ENCODE assay signal across 20 cellular contexts in the genomic region with DNA sequence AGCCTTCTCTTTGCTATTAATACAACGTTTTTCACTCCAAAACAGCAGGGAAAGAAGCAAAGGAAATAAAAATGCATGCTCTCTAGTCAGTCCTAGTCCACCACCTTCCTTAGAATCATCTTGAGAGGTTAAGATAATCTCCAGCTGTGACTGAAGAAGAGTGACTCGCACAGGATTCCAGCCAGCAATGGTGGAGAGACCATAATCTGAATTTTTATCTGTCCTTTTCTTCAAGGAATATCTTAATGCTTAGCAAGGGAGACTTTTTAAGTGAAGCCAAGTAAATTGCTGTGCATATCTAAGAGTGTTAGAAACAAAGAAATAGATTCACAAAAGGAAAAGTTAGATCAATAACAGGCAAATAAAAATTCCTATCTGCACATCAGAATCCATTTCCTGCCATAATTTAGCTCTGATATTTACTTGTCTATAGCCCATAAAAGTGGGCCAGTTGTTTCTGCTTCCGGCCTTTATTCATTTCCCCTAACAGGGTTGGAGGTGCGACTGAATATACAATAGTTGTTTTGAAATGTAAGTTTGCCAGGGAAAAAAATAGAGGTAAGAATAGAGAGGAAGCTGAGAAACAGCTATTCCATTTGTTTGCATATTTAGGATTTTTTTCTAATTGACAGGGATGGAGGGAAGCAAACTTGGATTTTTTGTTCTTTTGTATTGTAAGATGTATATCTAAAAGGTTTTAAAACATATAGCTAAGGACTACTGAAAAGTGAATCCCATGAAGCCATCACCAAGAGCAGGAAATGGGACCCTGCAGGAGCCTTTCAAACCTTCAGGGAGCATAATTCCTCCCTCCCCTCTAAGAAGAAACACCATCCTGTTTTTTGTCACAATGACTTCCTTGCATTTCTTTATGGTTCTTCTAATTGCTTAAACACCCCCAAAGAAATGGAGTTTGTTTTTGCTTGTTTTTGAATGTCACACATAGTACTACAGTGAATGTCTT.
DNase-seq lines count a peak whose midpoint lies in the region; ATAC-seq, FAIRE-seq and TF ChIP-seq lines count a peak whose summit lies in the region.
"Had no signal": no experiment of that assay in that cellular context is flagged by ENCODE, and none has a peak within 500 bp of the region (broad histone marks: within the 10 kb centered on the region; RNA-seq: fewer than 3 reads in every experiment).

No MANE protein-coding gene starts in this region.

- no peak overlapping the region for H3K14ac ChIP-seq in mesenchymal stem cell (ENCODE audit: low read length in 2 of 2)

- H3K9me2 ChIP-seq in Loucy (replicated peaks; ENCODE audit: low read depth, low read length): no peaks in the 10 kb centered on the region

- no peak for ATAC-seq in HepG2
- ATAC-seq: activated CD8-positive, alpha-beta T cell treated with anti-CD3 and anti-CD28 coated beads, Interleukin-2, amount 10 ng/mL, durations not matched to agents 7 days and 5 days; gastrocnemius medialis had no signal

- DNase-seq in CD8-positive, alpha-beta memory T cell: no peak
- peak; percentile 62 for DNase-seq in dermis blood vessel endothelial cell
- peak; percentile 17 for DNase-seq in mesenchymal stem cell
- no peak for DNase-seq in NCI-H526 (lab: John Stamatoyannopoulos, UW)
- DNase-seq in NCI-H1417 (lab: John Stamatoyannopoulos, UW): no peak
- no peak for DNase-seq in HepG2 (ENCODE audit: low spot score)
- no peak for DNase-seq in NCI-H1092 treated with DMSO at 0.1 percent for 48 hours (lab: John Stamatoyannopoulos, UW)
- DNase-seq: activated CD8-positive, alpha-beta T cell treated with anti-CD3 and anti-CD28 coated beads, Interleukin-2, amount 10 ng/mL, durations not matched to agents 7 days and 5 days; activated naive CD4-positive, alpha-beta T cell treated with anti-CD3 and anti-CD28 coated beads for 36 hours; effector CD8-positive, alpha-beta T cell; gastrocnemius medialis; MV-4-11; RPMI8226 had no signal

- no peak overlapping the region for H3K27ac ChIP-seq in CD8-positive, alpha-beta memory T cell (ENCODE audit: low read depth, low read length)
- H3K27ac ChIP-seq in mesenchymal stem cell (ENCODE audit: low read length, poor library complexity, severe bottlenecking) (no peak overlapping the region), HepG2 (ENCODE audit: extremely low read length, insufficient read depth, low read length) (no peak overlapping the region)
- H3K27ac ChIP-seq: BLaER1 treated with 17β-estradiol and CSF1 and Interleukin-3, amounts not matched to agents 10 nM and 100 nM; breast epithelium; gastrocnemius medialis; skin epidermis had no signal

- no peak overlapping the region for H3K4ac ChIP-seq in mesenchymal stem cell (ENCODE audit: low read depth in 1 of 2, low read length in 2 of 2)

- H4K91ac ChIP-seq in mesenchymal stem cell (ENCODE audit: low read length): no peak overlapping the region

- 11% methylated on average over 4 of the region's 4 CpGs for WGBS in mesenchymal stem cell
- 88% methylated on average over 4 of the region's 4 CpGs for WGBS in HepG2 (ENCODE audit: low lambda C conversion rate)

- no peak for TF ChIP-seq CTCF in Loucy (conservative IDR thresholded peaks at IDR 0.05; ENCODE audit: low read length)
- TF ChIP-seq CTCF in HepG2 (CRISPR knock-in tag; IDR thresholded peaks at IDR 0.05): no peak

- POLR2A ChIA-PET in CD8-positive, alpha-beta memory T cell (lab: Charles Lee): no interaction called here
- POLR2A ChIA-PET in HepG2 (lab: Yijun Ruan, JAX): no interaction called here

- H4K20me1 ChIP-seq in Loucy (ENCODE audit: insufficient read depth, low read length, poor library complexity, severe bottlenecking) (no peaks in the 10 kb centered on the region), HepG2 (ENCODE audit: insufficient read depth, low read length) (no peaks in the 10 kb centered on the region; the same call in 1 of the 2 replicates)
- H4K20me1 ChIP-seq: BLaER1 treated with 17β-estradiol and CSF1 and Interleukin-3, amounts not matched to agents 10 nM and 100 nM had no signal

- H2BK12ac ChIP-seq in mesenchymal stem cell (ENCODE audit: low read length in 2 of 2): no peak overlapping the region

- FAIRE-seq in HepG2 (lab: Jason Lieb, UNC): no peak
- FAIRE-seq: GM18507 had no signal

- intact Hi-C loops in HepG2 (cut with micrococcal nuclease; ENCODE audit: unreplicated experiment): no loop called here

- no peaks in the 10 kb centered on the region for H3K4me1 ChIP-seq in CD8-positive, alpha-beta memory T cell (ENCODE audit: insufficient read depth, low read length)
- peaks cover 5% of the 10 kb centered on the region for H3K4me1 ChIP-seq in Loucy (ENCODE audit: insufficient read depth, low read length, poor library complexity, severe bottlenecking)
- no peaks in the 10 kb centered on the region for H3K4me1 ChIP-seq in mesenchymal stem cell (ENCODE audit: control insufficient read depth, insufficient read depth, low read depth, low read length)
- H3K4me1 ChIP-seq in HepG2 (ENCODE audit: insufficient read depth, low read length): peaks cover 22% of the 10 kb centered on the region
- H3K4me1 ChIP-seq: BLaER1 treated with 17β-estradiol and CSF1 and Interleukin-3, amounts not matched to agents 10 nM and 100 nM; breast epithelium; gastrocnemius medialis had no signal

- peaks cover 3% of the 10 kb centered on the region for H3K36me3 ChIP-seq in CD8-positive, alpha-beta memory T cell (ENCODE audit: insufficient read depth, low read length)
- H3K36me3 ChIP-seq in Loucy (ENCODE audit: insufficient read depth, low read length): peaks cover 30% of the 10 kb centered on the region
- peaks cover 0 to 4% of the 10 kb centered on the region in 2 experiments for H3K36me3 ChIP-seq in mesenchymal stem cell (ENCODE audit: control insufficient read depth in 1 of 2, insufficient read depth in 2 of 2, low read depth in 1 of 2, low read length in 2 of 2)
- peaks cover 8 to 34% of the 10 kb centered on the region in 2 experiments for H3K36me3 ChIP-seq in HepG2 (replicated peaks in 1 of 2; ENCODE audit: control insufficient read depth in 1 of 2, insufficient read depth in 2 of 2, low read length in 2 of 2)
- H3K36me3 ChIP-seq: breast epithelium had no signal

- H3K4me2 ChIP-seq in Loucy (ENCODE audit: low read depth, low read length, poor library complexity, severe bottlenecking): peak overlapping the region; percentile 21
- H3K4me2 ChIP-seq in mesenchymal stem cell (ENCODE audit: low read length, poor library complexity, severe bottlenecking): no peak overlapping the region
- no peak overlapping the region for H3K4me2 ChIP-seq in HepG2 (ENCODE audit: low read depth, low read length)
- H3K4me2 ChIP-seq: BLaER1 treated with 17β-estradiol and CSF1 and Interleukin-3, amounts not matched to agents 10 nM and 100 nM had no signal

- no peak overlapping the region for H2AK5ac ChIP-seq in mesenchymal stem cell (ENCODE audit: low read length, severe bottlenecking)

- peak overlapping the region in 5 of 8 donors; percentile 46 to 75 (median 57) for H3K27ac Mint-ChIP-seq in CD8-positive, alpha-beta memory T cell
- H3K27ac Mint-ChIP-seq: activated CD8-positive, alpha-beta T cell treated with anti-CD3 and anti-CD28 coated beads, Interleukin-2, amount 10 ng/mL, durations not matched to agents 7 days and 5 days; activated naive CD4-positive, alpha-beta T cell treated with anti-CD3 and anti-CD28 coated beads for 36 hours; stimulated activated naive CD8-positive, alpha-beta T cell treated with anti-CD3 and anti-CD28 coated beads, Interleukin-15, Interleukin-2, amounts not matched to agents 100 ng/mL and 50 ng/mL, for 24 hours had no signal

- peaks cover 9 to 55% (median 32%) of the 10 kb centered on the region in 3 donors for H3K36me3 Mint-ChIP-seq in CD8-positive, alpha-beta memory T cell

- no peak overlapping the region for H3K4me3 ChIP-seq in CD8-positive, alpha-beta memory T cell (ENCODE audit: low read length)
- H3K4me3 ChIP-seq in Loucy (ENCODE audit: low read length, poor library complexity, severe bottlenecking): no peak overlapping the region
- H3K4me3 ChIP-seq in mesenchymal stem cell (ENCODE audit: insufficient read depth in 1 of 2, low read depth in 1 of 2, low read length in 2 of 2): no peak overlapping the region
- no peak overlapping the region for H3K4me3 ChIP-seq in HepG2 (replicated peaks in 1 of 3; ENCODE audit: insufficient read depth in 1 of 3, low read depth in 2 of 3, low read length in 3 of 3)
- H3K4me3 ChIP-seq: BLaER1 treated with 17β-estradiol and CSF1 and Interleukin-3, amounts not matched to agents 10 nM and 100 nM; breast epithelium; gastrocnemius medialis; skin epidermis had no signal

- H3K9me3 Mint-ChIP-seq in CD8-positive, alpha-beta memory T cell: peaks cover 0 to 5% (median 0%) of the 10 kb centered on the region in 5 donors
- H3K9me3 Mint-ChIP-seq: stimulated activated naive CD8-positive, alpha-beta T cell treated with anti-CD3 and anti-CD28 coated beads, Interleukin-15, Interleukin-2, amounts not matched to agents 100 ng/mL and 50 ng/mL, for 24 hours had no signal

- TF ChIP-seq EP300 in HepG2 (IDR thresholded peaks at IDR 0.05; ENCODE audit: low read depth in 2 of 2, low read length in 2 of 2): no peak
- TF ChIP-seq EP300 in HepG2 (CRISPR knock-in tag; IDR thresholded peaks at IDR 0.05; ENCODE audit: borderline replicate concordance): no peak

- H3K79me1 ChIP-seq in mesenchymal stem cell (replicated peaks; ENCODE audit: low read length, poor library complexity, severe bottlenecking): peaks cover 2% of the 10 kb centered on the region

- H4K8ac ChIP-seq in mesenchymal stem cell (ENCODE audit: low read length): no peak overlapping the region

- H2BK15ac ChIP-seq in mesenchymal stem cell (ENCODE audit: low read depth, poor library complexity, severe bottlenecking): no peak overlapping the region

- no peak overlapping the region for H3K23ac ChIP-seq in mesenchymal stem cell (ENCODE audit: low read length in 2 of 2)

- no peak overlapping the region for H3K4me3 Mint-ChIP-seq in CD8-positive, alpha-beta memory T cell
- H3K4me3 Mint-ChIP-seq: activated CD8-positive, alpha-beta T cell treated with anti-CD3 and anti-CD28 coated beads, Interleukin-2, amount 10 ng/mL, durations not matched to agents 7 days and 5 days; activated naive CD4-positive, alpha-beta T cell treated with anti-CD3 and anti-CD28 coated beads for 36 hours; neural crest cell; stimulated activated naive CD8-positive, alpha-beta T cell treated with anti-CD3 and anti-CD28 coated beads, Interleukin-15, Interleukin-2, amounts not matched to agents 100 ng/mL and 50 ng/mL, for 24 hours had no signal

- no peaks in the 10 kb centered on the region for H3K27me3 Mint-ChIP-seq in CD8-positive, alpha-beta memory T cell
- H3K27me3 Mint-ChIP-seq: stimulated activated naive CD8-positive, alpha-beta T cell treated with anti-CD3 and anti-CD28 coated beads, Interleukin-15, Interleukin-2, amounts not matched to agents 100 ng/mL and 50 ng/mL, for 24 hours had no signal

- H2AFZ ChIP-seq in Loucy (ENCODE audit: low read length) (no peak overlapping the region), mesenchymal stem cell (ENCODE audit: low read depth, low read length) (no peak overlapping the region), HepG2 (ENCODE audit: low read length) (no peak overlapping the region)

- no peaks in the 10 kb centered on the region for H3K27me3 ChIP-seq in CD8-positive, alpha-beta memory T cell (ENCODE audit: insufficient read depth, low read length, poor library complexity, severe bottlenecking)
- H3K27me3 ChIP-seq in Loucy (ENCODE audit: insufficient read depth, low read length, poor library complexity, severe bottlenecking) (no peaks in the 10 kb centered on the region), mesenchymal stem cell (ENCODE audit: control insufficient read depth in 1 of 2, insufficient read depth in 1 of 2, low read length in 2 of 2) (no peaks in the 10 kb centered on the region), HepG2 (ENCODE audit: control insufficient read depth in 1 of 2, insufficient read depth in 2 of 2, low read length in 2 of 2) (no peaks in the 10 kb centered on the region)
- H3K27me3 ChIP-seq: BLaER1 treated with 17β-estradiol and CSF1 and Interleukin-3, amounts not matched to agents 10 nM and 100 nM; breast epithelium; gastrocnemius medialis had no signal

- no peaks in the 10 kb centered on the region for H3K9me3 ChIP-seq in CD8-positive, alpha-beta memory T cell (ENCODE audit: low read length)
- H3K9me3 ChIP-seq in Loucy (ENCODE audit: insufficient read depth, low read depth, low read length): no peaks in the 10 kb centered on the region
- peaks cover 9% of the 10 kb centered on the region for H3K9me3 ChIP-seq in mesenchymal stem cell (ENCODE audit: control insufficient read depth, low read length)
- H3K9me3 ChIP-seq in HepG2 (ENCODE audit: low read length): no peaks in the 10 kb centered on the region
- H3K9me3 ChIP-seq: breast epithelium, gastrocnemius medialis had no signal

- TF ChIP-seq POLR2A in HepG2 (IDR thresholded peaks at IDR 0.05; ENCODE audit: insufficient read depth in 1 of 2, low read depth in 2 of 2, low read length in 2 of 2): no peak

- CTCF ChIA-PET in CD8-positive, alpha-beta memory T cell (lab: Charles Lee): no interaction called here
- CTCF ChIA-PET in HepG2 (lab: Yijun Ruan, JAX; ENCODE audit: low intra/inter-chr PET ratio, low total read pairs): no interaction called here

- H3K4me1 Mint-ChIP-seq in CD8-positive, alpha-beta memory T cell: no peaks in the 10 kb centered on the region

- H3K18ac ChIP-seq in mesenchymal stem cell (ENCODE audit: low read depth in 1 of 2, low read length in 2 of 2): no peak overlapping the region

- no peaks in the 10 kb centered on the region for H3K79me2 ChIP-seq in Loucy (ENCODE audit: insufficient read depth, low read length)
- H3K79me2 ChIP-seq in HepG2 (ENCODE audit: insufficient read depth, low read length): no peaks in the 10 kb centered on the region

- H2BK5ac ChIP-seq in mesenchymal stem cell (ENCODE audit: low read depth, low read length, poor library complexity, severe bottlenecking): no peak overlapping the region

- BruUV-seq in HepG2 (replicated peaks; lab: Mats Ljungman, UMichigan): no TSS peak

- no peak for TF ChIP-seq RAD21 in HepG2 (CRISPR knock-in tag; IDR thresholded peaks at IDR 0.05)

- in situ Hi-C loops in HepG2 (cut with HindIII; ENCODE audit: extremely low pct_ligation_motif_present, low pct_unique_long_range_greater_than_20kb): no loop called here

- H3K9ac ChIP-seq in Loucy (ENCODE audit: low read depth, low read length, poor library complexity, severe bottlenecking): no peak overlapping the region
- no peak overlapping the region for H3K9ac ChIP-seq in mesenchymal stem cell (ENCODE audit: low read length)
- no peak overlapping the region for H3K9ac ChIP-seq in HepG2 (ENCODE audit: insufficient read depth, low read depth, low read length)
- H3K9ac ChIP-seq: BLaER1 treated with 17β-estradiol and CSF1 and Interleukin-3, amounts not matched to agents 10 nM and 100 nM had no signal

- no peaks in the 10 kb centered on the region for H3F3A ChIP-seq in Loucy (ENCODE audit: low read depth)

- H2BK120ac ChIP-seq in mesenchymal stem cell (ENCODE audit: low read depth, low read length): no peak overlapping the region

Comparison
In these comparisons a context has a peak if more than half of its experiments do, and no peak if none do; other contexts are left out.
1. DNase-seq: peak in dermis blood vessel endothelial cell (single experiment) and mesenchymal stem cell (single experiment); none in CD8-positive, alpha-beta memory T cell (0 of 5), NCI-H526 (0 of 2), NCI-H1417 (0 of 3), HepG2 (single experiment) and NCI-H1092 treated with DMSO at 0.1 percent for 48 hours (single experiment).